11 cellular contexts compared by ENCODE assay signal in the genomic region with DNA sequence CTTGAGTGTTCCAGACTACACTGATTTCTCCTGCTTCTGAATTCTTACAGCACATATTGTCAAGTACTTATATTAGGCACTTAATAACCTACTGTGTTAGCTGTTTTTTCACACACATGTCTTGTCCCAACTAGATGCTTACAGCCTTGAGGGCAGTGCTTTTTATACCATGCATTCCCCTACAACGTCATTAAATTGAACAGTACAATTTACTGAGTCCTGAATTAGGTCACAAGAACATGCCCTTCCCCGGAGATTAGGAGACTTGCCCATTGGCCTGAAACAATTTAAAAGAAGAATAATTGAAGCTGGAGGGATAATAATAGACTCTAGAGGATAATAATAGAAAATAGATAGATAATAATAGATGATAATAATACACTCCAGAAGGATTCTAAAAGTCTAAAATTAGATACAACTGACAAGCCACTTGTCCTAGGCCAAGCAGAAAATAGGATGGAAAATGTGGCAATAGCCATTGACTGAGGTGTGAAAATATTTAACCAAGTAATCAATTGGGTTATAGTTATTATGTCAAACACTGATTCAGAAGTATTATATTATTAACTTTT.
"Had no signal": no experiment of that assay in that cellular context is flagged by ENCODE, and none has a peak within 500 bp of the region (broad histone marks: within the 10 kb centered on the region; RNA-seq: fewer than 3 reads in every experiment).

No MANE protein-coding gene starts in this region.

- ATAC-seq: left lung; lower lobe of right lung; natural killer cell treated with Interleukin-12 subunit alpha and Interleukin-12 subunit beta and Interleukin-15 and Interleukin-18, amount 100 ng/mL, for 72 hours; sciatic nerve; stimulated activated naive B cell treated with anti-CD40 and anti-IgM and Interleukin-4, amounts not matched to agents 10 μg/mL and 1 μg/mL and 100 μg/mL, for 72 hours had no signal

- DNase-seq: dorsolateral prefrontal cortex; effector CD4-positive, alpha-beta T cell; kidney; left lung; lower lobe of right lung; naive B cell; stimulated activated CD4-positive, alpha-beta T cell treated with anti-CD3 and anti-CD28 coated beads, Interleukin-2, amount 100 ng/mL, for 48 hours; stimulated activated naive B cell treated with anti-CD40 and anti-IgM and Interleukin-4, amounts not matched to agents 10 μg/mL and 1 μg/mL and 100 μg/mL, for 72 hours; upper lobe of left lung had no signal
